In genomic region chr20:45894797-45895196, GRCh38 we compare ENCODE assay signal across 28 cellular contexts. TPM values are rescaled to one million over a fixed set of nuclear protein-coding genes. Genes with fewer than 3 reads are reported as not detected.
"Had no signal": no experiment of that assay in that cellular context is flagged by ENCODE, and none has a peak within 500 bp of the region (broad histone marks: within the 10 kb centered on the region; RNA-seq: fewer than 3 reads in every experiment).

No MANE protein-coding gene starts in this region.

- H3K27me3 Mint-ChIP-seq: activated naive CD4-positive, alpha-beta T cell treated with anti-CD3 and anti-CD28 coated beads, Interleukin-2, amount 50 U/mL, for 24 hours had no signal

- H3K9me3 ChIP-seq: breast epithelium, SJSA1 had no signal

- H3K27me3 ChIP-seq: breast epithelium, SJSA1 had no signal

- H3K27ac Mint-ChIP-seq: activated CD8-positive, alpha-beta T cell treated with anti-CD3 and anti-CD28 coated beads, Interleukin-2, amount 10 ng/mL, durations not matched to agents 7 days and 5 days; activated naive CD4-positive, alpha-beta T cell treated with anti-CD3 and anti-CD28 coated beads, Interleukin-2, amount 50 U/mL, for 24 hours; WTC11 had no signal

- H3K4me3 Mint-ChIP-seq: activated CD8-positive, alpha-beta T cell treated with anti-CD3 and anti-CD28 coated beads, Interleukin-2, amount 10 ng/mL, durations not matched to agents 7 days and 5 days; activated naive CD4-positive, alpha-beta T cell treated with anti-CD3 and anti-CD28 coated beads, Interleukin-2, amount 50 U/mL, for 24 hours; WTC11 had no signal

- H3K4me3 ChIP-seq: breast epithelium, SJSA1 had no signal

- ATAC-seq: activated CD8-positive, alpha-beta T cell treated with anti-CD3 and anti-CD28 coated beads, Interleukin-2, amount 10 ng/mL, durations not matched to agents 7 days and 5 days; SK-N-SH treated with all-trans-retinoic acid at 6 μM for 48 hours; WTC11 had no signal

- H3K4me2 ChIP-seq: KMS-11 had no signal

- H3K36me3 ChIP-seq: breast epithelium had no signal

- DNase-seq: activated CD4-positive, alpha-beta T cell treated with anti-CD3 and anti-CD28 coated beads for 48 hours; activated CD4-positive, alpha-beta T cell treated with anti-CD3 and anti-CD28 coated beads, Interleukin-2, amount 50 U/mL, for 4 hours; activated CD4-positive, CD25-positive, alpha-beta regulatory T cell treated with anti-CD3 and anti-CD28 coated beads, Interleukin-2, amount 50 U/mL, for 72 hours; activated CD8-positive, alpha-beta memory T cell treated with anti-CD3 and anti-CD28 coated beads, Interleukin-2, amount 50 U/mL, for 48 hours; activated CD8-positive, alpha-beta T cell treated with anti-CD3 and anti-CD28 coated beads, Interleukin-2, amount 10 ng/mL, durations not matched to agents 7 days and 5 days; activated effector memory CD4-positive, alpha-beta T cell treated with Interleukin-2 at 50 U/mL for 16 hours; activated naive CD4-positive, alpha-beta T cell; activated T-cell treated with anti-CD3 and anti-CD28 coated beads, Interleukin-2, amount 50 U/mL, for 1 hour; caudate nucleus; NCI-H1092 treated with DMSO at 0.1 percent for 48 hours; NCI-H1417 treated with DMSO at 0.1 percent for 48 hours; NCI-H1694; NCI-H2029; NCI-H2107; NCI-H2171 treated with DMSO at 0.1 percent for 48 hours; NCI-H226; NCI-H526; NCI-H82; Right ventricle myocardium superior; SW 1271 had no signal

- H3K9me3 Mint-ChIP-seq: activated naive CD4-positive, alpha-beta T cell treated with anti-CD3 and anti-CD28 coated beads, Interleukin-2, amount 50 U/mL, for 24 hours; WTC11 had no signal

- H3K36me3 Mint-ChIP-seq: activated naive CD4-positive, alpha-beta T cell treated with anti-CD3 and anti-CD28 coated beads, Interleukin-2, amount 50 U/mL, for 24 hours had no signal

- H3K9ac ChIP-seq: KMS-11 had no signal

- H3K27ac ChIP-seq: breast epithelium, KMS-11, SJSA1 had no signal

RNA-seq across cellular contexts. Expression of gene SPATA25, which starts 7.4 kb away (rescaled TPM):
- total RNA-seq: NCI-H460, RPMI7951 had no signal
